18 cellular contexts compared by ENCODE assay signal in genomic region chr10:30014511-30014910, GRCh38. TPM values are rescaled to one million over a fixed set of nuclear protein-coding genes. Genes with fewer than 3 reads are reported as not detected.
DNase-seq lines count a peak whose midpoint lies in the region; ATAC-seq, FAIRE-seq and TF ChIP-seq lines count a peak whose summit lies in the region.
"Had no signal": no experiment of that assay in that cellular context is flagged by ENCODE, and none has a peak within 500 bp of the region (broad histone marks: within the 10 kb centered on the region; RNA-seq: fewer than 3 reads in every experiment).

No MANE protein-coding gene starts in this region.

- CTCF ChIA-PET in activated CD4-positive, alpha-beta memory T cell treated with anti-CD3 and anti-CD28 coated beads, Interleukin-2, amount 10 ng/mL, durations not matched to agents 7 days and 5 days (lab: Charles Lee), result interaction anchor here (0.8 to 2.6 kb wide), 4 partner anchors 12 to 568 kb away, joined by 3 to 13 read pairs (median 6); no protein-coding TSS in a partner anchor
- CTCF ChIA-PET in activated CD4-positive, alpha-beta memory T cell treated with anti-CD3 and anti-CD28 coated beads for 36 hours (lab: Charles Lee), result interaction anchor here (0.7 to 1.0 kb wide), 2 partner anchors 12 to 16 kb away, joined by 4 read pairs; no protein-coding TSS in a partner anchor

- no peaks in the 10 kb centered on the region for H3K79me1 ChIP-seq in H9 (ENCODE audit: insufficient read depth, low read depth, low read length, poor library complexity, severe bottlenecking)

- H3K9me3 ChIP-seq in sigmoid colon (no peaks in the 10 kb centered on the region), H9 (ENCODE audit: control insufficient read depth, low read depth, low read length) (no peaks in the 10 kb centered on the region)
- H3K9me3 ChIP-seq: Peyer's patch had no signal

- H3K27ac Mint-ChIP-seq in activated CD4-positive, alpha-beta memory T cell treated with anti-CD3 and anti-CD28 coated beads, Interleukin-2, amount 10 ng/mL, durations not matched to agents 7 days and 5 days, result peak overlapping the region; percentile 5
- H3K27ac Mint-ChIP-seq in activated CD4-positive, alpha-beta memory T cell treated with anti-CD3 and anti-CD28 coated beads for 36 hours, result no peak overlapping the region
- no peak overlapping the region for H3K27ac Mint-ChIP-seq in H9
- H3K27ac Mint-ChIP-seq: CD4-positive, alpha-beta T cell had no signal

- H2BK15ac ChIP-seq in H9 (ENCODE audit: low read depth, low read length), result no peak overlapping the region

- no peak overlapping the region for H3K18ac ChIP-seq in H9 (ENCODE audit: insufficient read length, low read depth, low read length)

- WGBS in sigmoid colon, 2 donors, result 55 to 71% methylated on average over 8 of the region's 8 CpGs
- WGBS in H9 (ENCODE audit: extremely low coverage, insufficient read length, low lambda C conversion rate), result no CpG with 5 or more reads among the region's 8 CpGs
- WGBS in lower leg skin, 2 donors, result 85% methylated on average over 8 of the region's 8 CpGs

- no peak overlapping the region for H2BK5ac ChIP-seq in H9 (ENCODE audit: insufficient read length, low read length)

- no peak overlapping the region for H4K5ac ChIP-seq in H9 (ENCODE audit: insufficient read length, low read depth, low read length)

- intact Hi-C loops in activated CD4-positive, alpha-beta memory T cell treated with anti-CD3 and anti-CD28 coated beads for 36 hours (cut with micrococcal nuclease), result no loop called here
- intact Hi-C loops in sigmoid colon (cut with DNase I) (no loop called here), lower leg skin (cut with DNase I; ENCODE audit: low total_unique reads) (no loop called here)

- FAIRE-seq in endometrium (lab: Jason Lieb, UNC), result peak; percentile 4
- FAIRE-seq: GM12891, K562 had no signal

- H3T11ph ChIP-seq in H9 (ENCODE audit: low read length), result no peak overlapping the region

- no peak for ATAC-seq in HG03469 (IDR thresholded peaks at IDR 0.05; ENCODE audit: unreplicated experiment)
- ATAC-seq: K562 had no signal

- no peak overlapping the region for H3K9ac ChIP-seq in H9 (ENCODE audit: extremely low read depth, insufficient read length, low read length)

- no peak overlapping the region for H4K8ac ChIP-seq in H9 (replicated peaks; ENCODE audit: insufficient read length, low read depth, low read length)

- no peak overlapping the region for H3K4ac ChIP-seq in H9 (ENCODE audit: low read depth, low read length)

- H2AFZ ChIP-seq in H9 (ENCODE audit: low read length), result no peak overlapping the region

- no peak overlapping the region for H3K4me2 ChIP-seq in H9 (ENCODE audit: insufficient read depth, insufficient read length, low read length)

- TF ChIP-seq EP300 in sigmoid colon (IDR thresholded peaks at IDR 0.05), result no peak

- H2BK20ac ChIP-seq in H9 (ENCODE audit: low read depth, low read length, poor library complexity, severe bottlenecking), result no peak overlapping the region

- no peak for DNase-seq in activated CD4-positive, alpha-beta memory T cell treated with anti-CD3 and anti-CD28 coated beads, Interleukin-2, amount 10 ng/mL, durations not matched to agents 7 days and 5 days
- DNase-seq in activated CD4-positive, alpha-beta memory T cell treated with anti-CD3 and anti-CD28 coated beads for 36 hours, result no peak
- peak; percentile 27 for DNase-seq in RPMI7951 (ENCODE audit: low read depth)
- no peak for DNase-seq in sigmoid colon
- DNase-seq in H9, result no peak
- no peak for DNase-seq in lower leg skin (ENCODE audit: low spot score in 2 of 2)
- DNase-seq: CD4-positive, alpha-beta T cell; DMS153; EL; GOT3; NCI-H1092 treated with DMSO at 0.1 percent for 48 hours; NCI-H2081; NCI-H2171 treated with DMSO at 0.1 percent for 48 hours; Peyer's patch had no signal

- H3K4me1 ChIP-seq in sigmoid colon (peaks cover 0 to 77% (median 54%) of the 10 kb centered on the region in 4 donors), H9 (ENCODE audit: insufficient read depth, low read length) (no peaks in the 10 kb centered on the region)
- H3K4me1 ChIP-seq: Peyer's patch had no signal

- H4K20me1 ChIP-seq in H9 (ENCODE audit: control insufficient read depth, insufficient read depth, insufficient read length), result no peaks in the 10 kb centered on the region

- H4K91ac ChIP-seq in H9 (ENCODE audit: insufficient read length, low read depth, low read length), result no peak overlapping the region

- peaks cover 32% of the 10 kb centered on the region for H3K27me3 Mint-ChIP-seq in activated CD4-positive, alpha-beta memory T cell treated with anti-CD3 and anti-CD28 coated beads, Interleukin-2, amount 10 ng/mL, durations not matched to agents 7 days and 5 days
- peaks cover 40% of the 10 kb centered on the region for H3K27me3 Mint-ChIP-seq in activated CD4-positive, alpha-beta memory T cell treated with anti-CD3 and anti-CD28 coated beads for 36 hours
- H3K27me3 Mint-ChIP-seq in H9 (ENCODE audit: low read depth), result no peaks in the 10 kb centered on the region

- no peaks in the 10 kb centered on the region for H3K27me3 ChIP-seq in sigmoid colon
- no peaks in the 10 kb centered on the region for H3K27me3 ChIP-seq in H9 (ENCODE audit: insufficient read depth, low read length)
- H3K27me3 ChIP-seq: Peyer's patch had no signal

- no peak overlapping the region for H3K4me3 Mint-ChIP-seq in activated CD4-positive, alpha-beta memory T cell treated with anti-CD3 and anti-CD28 coated beads, Interleukin-2, amount 10 ng/mL, durations not matched to agents 7 days and 5 days
- no peak overlapping the region for H3K4me3 Mint-ChIP-seq in activated CD4-positive, alpha-beta memory T cell treated with anti-CD3 and anti-CD28 coated beads for 36 hours
- no peak overlapping the region for H3K4me3 Mint-ChIP-seq in H9
- H3K4me3 Mint-ChIP-seq: CD4-positive, alpha-beta T cell had no signal

- H2BK12ac ChIP-seq in H9 (ENCODE audit: insufficient read length, low read depth, low read length), result no peak overlapping the region

- no peak overlapping the region for H2AK5ac ChIP-seq in H9 (ENCODE audit: insufficient read length, low read length)

- H3K36me3 ChIP-seq in sigmoid colon, result peaks cover 0 to 28% (median 6%) of the 10 kb centered on the region in 4 donors
- H3K36me3 ChIP-seq: Peyer's patch had no signal

- H2BK120ac ChIP-seq in H9 (ENCODE audit: low read depth, low read length, poor library complexity, severe bottlenecking), result no peak overlapping the region

- no peak overlapping the region for H3K4me3 ChIP-seq in sigmoid colon
- H3K4me3 ChIP-seq in lower leg skin (ENCODE audit: low read depth, poor library complexity, severe bottlenecking), result no peak overlapping the region
- H3K4me3 ChIP-seq: K562, Peyer's patch had no signal

- no peaks in the 10 kb centered on the region for H3K9me3 Mint-ChIP-seq in activated CD4-positive, alpha-beta memory T cell treated with anti-CD3 and anti-CD28 coated beads, Interleukin-2, amount 10 ng/mL, durations not matched to agents 7 days and 5 days
- no peaks in the 10 kb centered on the region for H3K9me3 Mint-ChIP-seq in activated CD4-positive, alpha-beta memory T cell treated with anti-CD3 and anti-CD28 coated beads for 36 hours
- no peaks in the 10 kb centered on the region for H3K9me3 Mint-ChIP-seq in H9
- H3K9me3 Mint-ChIP-seq: CD4-positive, alpha-beta T cell had no signal

- no peak for TF ChIP-seq CTCF in sigmoid colon (IDR thresholded peaks at IDR 0.05)
- no peak for TF ChIP-seq CTCF in H9 (conservative IDR thresholded peaks at IDR 0.05)
- TF ChIP-seq CTCF in lower leg skin (IDR thresholded peaks at IDR 0.05), result no peak

- H3K36me3 Mint-ChIP-seq in activated CD4-positive, alpha-beta memory T cell treated with anti-CD3 and anti-CD28 coated beads, Interleukin-2, amount 10 ng/mL, durations not matched to agents 7 days and 5 days (ENCODE audit: low read depth), result no peaks in the 10 kb centered on the region
- H3K36me3 Mint-ChIP-seq in activated CD4-positive, alpha-beta memory T cell treated with anti-CD3 and anti-CD28 coated beads for 36 hours, result no peaks in the 10 kb centered on the region
- H3K36me3 Mint-ChIP-seq in H9 (ENCODE audit: insufficient read depth in 1 of 3, low read depth in 3 of 3), result no peaks in the 10 kb centered on the region

- peak overlapping the region in 3 of 4 donors; percentile 24 to 47 (median 42) for H3K27ac ChIP-seq in sigmoid colon
- no peak overlapping the region for H3K27ac ChIP-seq in H9 (ENCODE audit: insufficient read length, low read depth, low read length)
- H3K27ac ChIP-seq: Peyer's patch had no signal

- H3K14ac ChIP-seq in H9 (ENCODE audit: insufficient read depth, low read length), result no peak overlapping the region

- H3K56ac ChIP-seq in H9 (ENCODE audit: insufficient read length, low read depth, low read length), result no peak overlapping the region

- H3K23me2 ChIP-seq in H9 (ENCODE audit: insufficient read length, low read depth, low read length, poor library complexity, severe bottlenecking), result no peaks in the 10 kb centered on the region

- H3K23ac ChIP-seq in H9 (ENCODE audit: insufficient read length, low read depth, low read length), result no peak overlapping the region

- no peak for TF ChIP-seq POLR2A in sigmoid colon (IDR thresholded peaks at IDR 0.05)
- TF ChIP-seq POLR2A in lower leg skin (IDR thresholded peaks at IDR 0.05), result no peak

- POLR2A ChIA-PET in activated CD4-positive, alpha-beta memory T cell treated with anti-CD3 and anti-CD28 coated beads, Interleukin-2, amount 10 ng/mL, durations not matched to agents 7 days and 5 days (lab: Charles Lee), result no interaction called here
- POLR2A ChIA-PET in activated CD4-positive, alpha-beta memory T cell treated with anti-CD3 and anti-CD28 coated beads for 36 hours (lab: Charles Lee), result no interaction called here

- peaks cover 27% of the 10 kb centered on the region for H3K4me1 Mint-ChIP-seq in activated CD4-positive, alpha-beta memory T cell treated with anti-CD3 and anti-CD28 coated beads, Interleukin-2, amount 10 ng/mL, durations not matched to agents 7 days and 5 days
- H3K4me1 Mint-ChIP-seq in activated CD4-positive, alpha-beta memory T cell treated with anti-CD3 and anti-CD28 coated beads for 36 hours (ENCODE audit: low read depth), result peaks cover 5% of the 10 kb centered on the region
- peaks cover 5 to 7% of the 10 kb centered on the region in 2 experiments; a peak in 3 of 4 replicates for H3K4me1 Mint-ChIP-seq in H9

- no peaks in the 10 kb centered on the region for H3K79me2 ChIP-seq in H9 (ENCODE audit: insufficient read depth, low read length)

RNA-seq across cellular contexts. Expression of gene JCAD, which starts 44.9 kb away (rescaled TPM):
- total RNA-seq in activated CD4-positive, alpha-beta memory T cell treated with anti-CD3 and anti-CD28 coated beads, Interleukin-2, amount 10 ng/mL, durations not matched to agents 7 days and 5 days, result 1 to 10 TPM in 1 of 2 experiments, under 1 TPM in 1; 0.68 to 1.0 TPM
- total RNA-seq in activated CD4-positive, alpha-beta memory T cell treated with anti-CD3 and anti-CD28 coated beads for 36 hours, result under 1 TPM in 1 of 2 experiments, not detected in 1; 0.05 TPM
- total RNA-seq in RPMI7951 (2014; rRNA removed; shearing (Covaris generic)), result 0.49 and 1.2 TPM in 2 replicates
- total RNA-seq in sigmoid colon (100 to 1,000 TPM in 3 of 4 donors, 10 to 100 TPM in 1; 99.7 to 141 (median 123) TPM), H9 (2021) (0.66 and 0.77 TPM in 2 replicates), lower leg skin (10 to 100 TPM in 1 of 4 donors, 1 to 10 TPM in 3; 3.8 to 14.7 (median 4.8) TPM)
- 1 to 10 TPM in 2 of 3 donors, under 1 TPM in 1; 0.46 to 4.4 (median 3.6) TPM for polyA plus RNA-seq in sigmoid colon
- total RNA-seq: CD4-positive, alpha-beta T cell; K562 had no signal
- polyA plus RNA-seq: K562 had no signal

Comparison
In these comparisons a context has a peak if more than half of its experiments do, and no peak if none do; other contexts are left out.
1. RNA of gene JCAD, which starts 44.9 kb away (total RNA-seq): 99.7 to 141 TPM in sigmoid colon; 3.8 to 14.7 TPM in lower leg skin, 0.49 to 1.2 TPM in RPMI7951, 0.68 to 1.0 TPM in activated CD4-positive, alpha-beta memory T cell treated with anti-CD3 and anti-CD28 coated beads, Interleukin-2, amount 10 ng/mL, durations not matched to agents 7 days and 5 days, 0.66 to 0.77 TPM in H9 and 0.05 TPM in activated CD4-positive, alpha-beta memory T cell treated with anti-CD3 and anti-CD28 coated beads for 36 hours; every median in the first group is over 4 times any median in the second.